ENCODE assay signal across 26 cellular contexts in the genomic region with DNA sequence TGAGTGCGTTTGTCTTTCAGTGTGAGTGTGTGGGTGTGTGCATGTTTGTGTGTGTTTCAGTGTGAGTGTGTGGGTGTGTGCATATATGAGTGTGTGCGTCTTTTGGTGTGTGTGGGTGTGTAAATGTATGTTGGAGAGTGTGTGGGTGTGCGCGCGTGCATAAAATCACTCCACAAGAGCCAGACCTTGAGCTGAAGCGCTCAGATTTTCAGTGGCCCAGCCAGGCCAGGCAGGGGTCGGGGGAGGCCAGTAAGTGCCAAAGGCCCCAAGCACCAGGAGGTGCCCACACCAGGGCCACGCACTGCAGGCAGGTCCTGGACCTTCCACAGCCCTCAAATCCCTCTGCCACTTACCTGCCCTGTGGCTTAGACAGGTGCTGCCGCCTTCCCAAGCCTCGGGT.
"Had no signal": no experiment of that assay in that cellular context is flagged by ENCODE, and none has a peak within 500 bp of the region (broad histone marks: within the 10 kb centered on the region; RNA-seq: fewer than 3 reads in every experiment).

No MANE protein-coding gene starts in this region.

- H3K9ac ChIP-seq: neural progenitor cell had no signal

- H3K4me1 ChIP-seq: pancreas, prostate gland, right atrium auricular region, right lobe of liver, sigmoid colon, stomach, thyroid gland, upper lobe of left lung, vagina had no signal

- DNase-seq: naive thymus-derived CD4-positive, alpha-beta T cell; natural killer cell; nucleus accumbens; pancreas; retina; right lobe of liver; sigmoid colon; small intestine; stimulated activated CD4-positive, alpha-beta T cell treated with anti-CD3 and anti-CD28 coated beads, Interleukin-15, amount 100 ng/mL, for 24 hours; stimulated activated CD4-positive, alpha-beta T cell treated with anti-CD3 and anti-CD28 coated beads, Interleukin-2, amount 100 ng/mL, for 24 hours; stimulated activated CD4-positive, alpha-beta T cell treated with anti-CD3 and anti-CD28 coated beads, Interleukin-2, amount 100 ng/mL, for 48 hours; stimulated activated CD4-positive, alpha-beta T cell treated with anti-CD3 and anti-CD28 coated beads, Interleukin-4, amount 100 ng/mL, for 24 hours; stimulated activated naive B cell treated with anti-CD40 and anti-IgM and Interleukin-4, amounts not matched to agents 10 μg/mL and 1 μg/mL and 100 μg/mL, for 72 hours; stimulated activated naive CD4-positive, alpha-beta T cell treated with Interleukin-2 at 50 U/mL for 16 hours; stomach; thyroid gland; trophoblast cell; upper lobe of left lung had no signal

- H3K4me3 ChIP-seq: neural progenitor cell, pancreas, prostate gland, right atrium auricular region, right lobe of liver, sigmoid colon, stomach, thoracic aorta, thyroid gland, tibial nerve, upper lobe of left lung, vagina had no signal

- ATAC-seq: naive thymus-derived CD4-positive, alpha-beta T cell; natural killer cell; pancreas; right lobe of liver; stimulated activated effector memory CD8-positive, alpha-beta T cell treated with anti-CD3 and anti-CD28 coated beads, Interleukin-12 subunit alpha, Interleukin-12 subunit beta, amount 100 ng/mL, for 72 hours; stimulated activated naive B cell treated with anti-CD40 and anti-IgM and Interleukin-4, amounts not matched to agents 10 μg/mL and 1 μg/mL and 100 μg/mL, for 72 hours had no signal

- H3K4me2 ChIP-seq: neural progenitor cell had no signal

- H3K27ac ChIP-seq: neural progenitor cell, neutrophil, pancreas, prostate gland, right atrium auricular region, right lobe of liver, sigmoid colon, thoracic aorta, thyroid gland, tibial nerve, upper lobe of left lung, vagina had no signal

- H3K27me3 ChIP-seq: neural progenitor cell, neutrophil, pancreas, right atrium auricular region, right lobe of liver, sigmoid colon, thyroid gland, tibial nerve, upper lobe of left lung, vagina had no signal

- H3K36me3 ChIP-seq: neural progenitor cell, neutrophil, pancreas, prostate gland, right atrium auricular region, right lobe of liver, sigmoid colon, stomach, thoracic aorta, thyroid gland, tibial nerve, upper lobe of left lung, vagina had no signal

- H3K9me3 ChIP-seq: neutrophil, pancreas, prostate gland, right atrium auricular region, right lobe of liver, sigmoid colon, stomach, thoracic aorta, thyroid gland, tibial nerve, upper lobe of left lung, vagina had no signal
